8 cellular contexts compared by ENCODE assay signal in genomic region chr7:94276797-94277196, GRCh38.
A peak's percentile ranks its signal among the peaks of the same experiment; 100 is the strongest.
DNase-seq lines count a peak whose midpoint lies in the region; ATAC-seq and TF ChIP-seq lines count a peak whose summit lies in the region.

No MANE protein-coding gene starts in this region.

- peak; percentile 56 for ATAC-seq in GM19463 (IDR thresholded peaks at IDR 0.05; ENCODE audit: unreplicated experiment)
- no peak for ATAC-seq in HG02678 (IDR thresholded peaks at IDR 0.05; ENCODE audit: unreplicated experiment)

- H3K4me3 Mint-ChIP-seq in immature natural killer cell = no peak overlapping the region

- H3K4me3 ChIP-seq in epithelial cell of proximal tubule (ENCODE audit: low read depth, low read length) (no peak overlapping the region), tibial artery (no peak overlapping the region)

- DNase-seq in ACHN (peak; percentile 52), NCI-H526 treated with DMSO at 0.1 percent for 48 hours (lab: John Stamatoyannopoulos, UW) (peak; percentile 22), epithelial cell of proximal tubule (ENCODE audit: low read depth) (no peak), tibial artery (no peak), immature natural killer cell (no peak)
- no peak for DNase-seq in activated naive CD4-positive, alpha-beta T cell (lab: John Stamatoyannopoulos, UW)

- no peaks in the 10 kb centered on the region for H3K27me3 ChIP-seq in tibial artery

- intact Hi-C loops in tibial artery (cut with DNase I; ENCODE audit: low total_unique reads) = no loop called here

- H3K36me3 Mint-ChIP-seq in immature natural killer cell = no peaks in the 10 kb centered on the region

- no peaks in the 10 kb centered on the region for H3K4me1 ChIP-seq in tibial artery

- TF ChIP-seq CTCF in epithelial cell of proximal tubule (conservative IDR thresholded peaks at IDR 0.05; ENCODE audit: low read depth, low read length) (peak; percentile 64), tibial artery (IDR thresholded peaks at IDR 0.05) (peak; percentile 29 to 33)

- no peaks in the 10 kb centered on the region for H3K36me3 ChIP-seq in tibial artery

- H3K4me1 Mint-ChIP-seq in immature natural killer cell = no peaks in the 10 kb centered on the region

- in situ Hi-C loops in ACHN (cut with HindIII; ENCODE audit: low pct_ligation_motif_present, low pct_unique_long_range_greater_than_20kb, low sequenced_read_pairs) = no loop called here

- H3K27me3 Mint-ChIP-seq in immature natural killer cell (ENCODE audit: low read depth in 3 of 3) = peaks cover 1 to 4% (median 4%) of the 10 kb centered on the region in 3 donors

- no peaks in the 10 kb centered on the region for H3K9me3 ChIP-seq in tibial artery

- H3K27ac ChIP-seq in tibial artery = no peak overlapping the region

- peaks cover 0 to 4% (median 0%) of the 10 kb centered on the region in 6 donors for H3K9me3 Mint-ChIP-seq in immature natural killer cell

- no peak overlapping the region for H3K27ac Mint-ChIP-seq in immature natural killer cell

Comparison
In these comparisons a context has a peak if more than half of its experiments do, and no peak if none do; other contexts are left out.
1. DNase-seq: peak in ACHN (single experiment) and NCI-H526 treated with DMSO at 0.1 percent for 48 hours (single experiment); none in epithelial cell of proximal tubule (single experiment), tibial artery (0 of 2), immature natural killer cell (0 of 3) and activated naive CD4-positive, alpha-beta T cell (0 of 4).